Comparison of ENCODE assay signal across 9 cellular contexts in genomic region chr13:52739468-52740071, GRCh38. TPM values are rescaled to one million over a fixed set of nuclear protein-coding genes. Genes with fewer than 3 reads are reported as not detected.
DNase-seq lines count a peak whose midpoint lies in the region; ATAC-seq, FAIRE-seq and TF ChIP-seq lines count a peak whose summit lies in the region.
"Had no signal": no experiment of that assay in that cellular context is flagged by ENCODE, and none has a peak within 500 bp of the region (broad histone marks: within the 10 kb centered on the region; RNA-seq: fewer than 3 reads in every experiment).

Gene CNMD (minus strand): TSS chr13:52739820. CDS start chr13:52739701, 119 bp downstream.

- no peaks in the 10 kb centered on the region for H3K36me3 ChIP-seq in IMR-90 (ENCODE audit: control insufficient read depth, insufficient read depth, low read length)
- H3K36me3 ChIP-seq in GM12878 (ENCODE audit: control insufficient read depth in 2 of 2, insufficient read depth in 2 of 2, low read length in 1 of 2), result no peaks in the 10 kb centered on the region
- H3K36me3 ChIP-seq in kidney (ENCODE audit: control insufficient read depth in 1 of 2, insufficient read depth in 2 of 2, low read length in 2 of 2), result no peaks in the 10 kb centered on the region

- H3K9me3 Mint-ChIP-seq in stimulated activated memory B cell treated with anti-CD40 and anti-IgM and Interleukin-4, amounts not matched to agents 10 μg/mL and 1 μg/mL and 100 μg/mL, for 72 hours, result peaks cover 6% of the 10 kb centered on the region

- H3K79me2 ChIP-seq in GM12878 (ENCODE audit: control insufficient read depth, insufficient read depth, low read length), result no peaks in the 10 kb centered on the region

- no peaks in the 10 kb centered on the region for H3K9me1 ChIP-seq in IMR-90 (ENCODE audit: insufficient read depth, low read length)

- H3K4me3 ChIP-seq in IMR-90 (ENCODE audit: insufficient read depth, low read depth, low read length) (peak within 1 kb of the TSS; percentile 23; the same call in 1 of the 2 replicates), GM12878 (no peak within 1 kb of the TSS), kidney (ENCODE audit: low read length in 2 of 2) (peak within 1 kb of the TSS; percentile 10 to 43)

- no peak for FAIRE-seq in GM12878 (lab: Jason Lieb, UNC)
- FAIRE-seq in kidney (lab: Jason Lieb, UNC), result no peak

- peaks cover 5% of the 10 kb centered on the region for H3K36me3 Mint-ChIP-seq in stimulated activated memory B cell treated with anti-CD40 and anti-IgM and Interleukin-4, amounts not matched to agents 10 μg/mL and 1 μg/mL and 100 μg/mL, for 72 hours

- peak within 1 kb of the TSS; percentile 45 for H3K4me3 Mint-ChIP-seq in stimulated activated memory B cell treated with anti-CD40 and anti-IgM and Interleukin-4, amounts not matched to agents 10 μg/mL and 1 μg/mL and 100 μg/mL, for 72 hours

- CTCF ChIA-PET in IMR-90 (lab: Yijun Ruan, JAX), result no interaction called here
- CTCF ChIA-PET in GM12878 (lab: Yijun Ruan, JAX), result interaction anchor here (0.7 to 10.0 kb wide), 6 partner anchors 13 to 76 kb away, joined by 3 to 78 read pairs (median 32); no protein-coding TSS in a partner anchor

- dilution Hi-C loops in IMR-90 (cut with HindIII; ENCODE audit: low sequenced_read_pairs, unreplicated experiment), result no loop called here

- H2BK5ac ChIP-seq in IMR-90 (ENCODE audit: low read depth, low read length, poor library complexity, severe bottlenecking), result no peak within 1 kb of the TSS

- H3K9ac ChIP-seq in IMR-90 (ENCODE audit: low read depth, low read length) (no peak within 1 kb of the TSS), GM12878 (ENCODE audit: control insufficient read depth, insufficient read depth, low read length) (no peak within 1 kb of the TSS), kidney (ENCODE audit: low read length in 2 of 2) (no peak within 1 kb of the TSS)

- POLR2A ChIA-PET in IMR-90 (lab: Charles Lee; ENCODE audit: unreplicated experiment) (no interaction called here), GM12878 (lab: Charles Lee) (interaction anchor here (1.4 kb wide), 1 partner anchor 74 kb away, joined by 3 read pairs; no protein-coding TSS in a partner anchor)

- no peak for DNase-seq in IMR-90
- no peak for DNase-seq in GM12878 (ENCODE audit: low read depth, low spot score)
- no peak for DNase-seq in kidney
- DNase-seq in cerebellar cortex (ENCODE audit: low spot score), result no peak
- DNase-seq in NCI-H345 (lab: John Stamatoyannopoulos, UW), result no peak
- DNase-seq: NCI-H524 treated with DMSO at 0.1 percent for 48 hours had no signal

- peak within 1 kb of the TSS; percentile 51; the same call in 1 of the 2 replicates for H3K23ac ChIP-seq in IMR-90 (ENCODE audit: low read depth, low read length)

- no peak within 1 kb of the TSS for H3K4ac ChIP-seq in IMR-90 (ENCODE audit: low read depth, low read length)

- H4K91ac ChIP-seq in IMR-90 (ENCODE audit: insufficient read depth, low read depth, low read length), result no peak within 1 kb of the TSS

- H3K18ac ChIP-seq in IMR-90 (ENCODE audit: low read depth, low read length), result no peak within 1 kb of the TSS

- SMC1A ChIA-PET in GM12878 (lab: Charles Lee; ENCODE audit: uncharacterized antibody, unreplicated experiment), result interaction anchor here (0.7 to 9.0 kb wide), 9 partner anchors 12 to 132 kb away, joined by 3 to 134 read pairs (median 7); no protein-coding TSS in a partner anchor

- BruUV-seq in IMR-90 (replicated peaks; lab: Mats Ljungman, UMichigan), result no TSS peak
- no TSS peak for BruUV-seq in GM12878 (replicated peaks; lab: Mats Ljungman, UMichigan)

- no peak within 1 kb of the TSS for H2BK120ac ChIP-seq in IMR-90 (ENCODE audit: low read depth, low read length)

- H3K14ac ChIP-seq in IMR-90 (replicated peaks; ENCODE audit: low read depth, low read length), result no peak within 1 kb of the TSS

- WGBS in IMR-90 (ENCODE audit: extremely low coverage in 2 of 2, insufficient read length in 1 of 2), 2 experiments, result 6% methylated on average over 9 of the region's 34 CpGs; no CpG with 5 or more reads in 1 of the 2 experiments
- 46% methylated on average over 34 of the region's 34 CpGs for WGBS in GM12878 (ENCODE audit: insufficient coverage, insufficient replicate concordance, low lambda C conversion rate, missing lambda C conversion rate)

- H4K20me1 ChIP-seq in IMR-90 (ENCODE audit: insufficient read depth, low read length) (no peaks in the 10 kb centered on the region), GM12878 (ENCODE audit: control insufficient read depth, insufficient read depth) (no peaks in the 10 kb centered on the region)

- no peaks in the 10 kb centered on the region for H3K79me1 ChIP-seq in IMR-90 (ENCODE audit: low read depth in 1 of 2, low read length in 2 of 2)

- H2AFZ ChIP-seq in IMR-90 (replicated peaks; ENCODE audit: low read length, poor library complexity) (peak within 1 kb of the TSS; percentile 85), GM12878 (ENCODE audit: control insufficient read depth, low read depth, low read length) (no peak within 1 kb of the TSS)

- H3K4me2 ChIP-seq in IMR-90 (ENCODE audit: low read depth, low read length) (peak within 1 kb of the TSS; percentile 77), GM12878 (ENCODE audit: control insufficient read depth, insufficient read depth) (peak within 1 kb of the TSS; percentile 48; the same call in 1 of the 2 replicates)

- H3K27ac ChIP-seq in IMR-90 (ENCODE audit: insufficient read depth, low read length) (no peak within 1 kb of the TSS), GM12878 (ENCODE audit: control insufficient read depth, insufficient read depth) (no peak within 1 kb of the TSS), kidney (ENCODE audit: low read depth in 2 of 2, low read length in 2 of 2) (no peak within 1 kb of the TSS)
- H3K27ac ChIP-seq: VCaP had no signal

- peaks cover 7% of the 10 kb centered on the region for H3K4me1 Mint-ChIP-seq in stimulated activated memory B cell treated with anti-CD40 and anti-IgM and Interleukin-4, amounts not matched to agents 10 μg/mL and 1 μg/mL and 100 μg/mL, for 72 hours

- H3K56ac ChIP-seq in IMR-90 (ENCODE audit: extremely low read depth, insufficient read depth, low read length), result no peak within 1 kb of the TSS

- H4K5ac ChIP-seq in IMR-90 (ENCODE audit: low read depth, low read length), result no peak within 1 kb of the TSS

- intact Hi-C loops in IMR-90 (cut with micrococcal nuclease) (no loop called here), GM12878 (cut with micrococcal nuclease; ENCODE audit: unreplicated experiment) (loop anchor here (2.0 to 5.0 kb wide), 2 partner anchors 68 to 75 kb away; no protein-coding TSS in a partner anchor), kidney (cut with DNase I) (no loop called here)

- no peak within 1 kb of the TSS for H3K27ac Mint-ChIP-seq in stimulated activated memory B cell treated with anti-CD40 and anti-IgM and Interleukin-4, amounts not matched to agents 10 μg/mL and 1 μg/mL and 100 μg/mL, for 72 hours

- no peaks in the 10 kb centered on the region for H3K9me3 ChIP-seq in IMR-90 (ENCODE audit: control insufficient read depth, insufficient read depth, low read length)
- H3K9me3 ChIP-seq in GM12878 (replicated peaks; ENCODE audit: control insufficient read depth, insufficient read depth, low read length), result no peaks in the 10 kb centered on the region
- H3K9me3 ChIP-seq in kidney (ENCODE audit: control insufficient read depth in 1 of 2, low read length in 2 of 2), result peaks cover 0 to 4% of the 10 kb centered on the region in 2 donors

- no peak for TF ChIP-seq POLR2A in IMR-90 (IDR thresholded peaks at IDR 0.05; ENCODE audit: low read depth, low read length)
- TF ChIP-seq POLR2A in GM12878 (IDR thresholded peaks at IDR 0.05; ENCODE audit: low read depth, low read length), result no peak

- RAD21 ChIA-PET in GM12878 (lab: Charles Lee; ENCODE audit: unreplicated experiment), result interaction anchor here (1.4 to 3.4 kb wide), 4 partner anchors 13 to 74 kb away, joined by 9 to 46 read pairs (median 12); no protein-coding TSS in a partner anchor

- H2AK9ac ChIP-seq in IMR-90 (replicated peaks; ENCODE audit: low read depth, low read length, poor library complexity), result no peak within 1 kb of the TSS

- no peak within 1 kb of the TSS for H2AK5ac ChIP-seq in IMR-90 (ENCODE audit: low read depth, low read length)

- H3K4me1 ChIP-seq in IMR-90 (ENCODE audit: control insufficient read depth, insufficient read depth, low read length) (no peaks in the 10 kb centered on the region; the same call in 1 of the 2 replicates), GM12878 (ENCODE audit: control insufficient read depth, insufficient read depth, low read length) (no peaks in the 10 kb centered on the region; the same call in 1 of the 2 replicates), kidney (ENCODE audit: control insufficient read depth in 1 of 2, insufficient read depth in 1 of 2, low read depth in 1 of 2, low read length in 2 of 2) (peaks cover 0 to 4% of the 10 kb centered on the region in 2 donors)

- TF ChIP-seq RAD21 in IMR-90 (IDR thresholded peaks at IDR 0.05; ENCODE audit: low read length) (no peak), GM12878 (IDR thresholded peaks at IDR 0.05; ENCODE audit: insufficient read depth, low read depth, low read length) (no peak)

- in situ Hi-C loops in IMR-90 (cut with MboI; ENCODE audit: low sequenced_read_pairs) (no loop called here), GM12878 (cut with MboI) (no loop called here)

- H3K27me3 Mint-ChIP-seq in stimulated activated memory B cell treated with anti-CD40 and anti-IgM and Interleukin-4, amounts not matched to agents 10 μg/mL and 1 μg/mL and 100 μg/mL, for 72 hours, result peaks cover 50% of the 10 kb centered on the region

- TF ChIP-seq EP300 in GM12878 (IDR thresholded peaks at IDR 0.05; ENCODE audit: borderline replicate concordance in 1 of 2, control insufficient read depth in 1 of 2, low read depth in 2 of 2, low read length in 2 of 2), result no peak

- ATAC-seq in IMR-90 (ENCODE audit: low read depth), result no peak
- ATAC-seq in GM12878, result no peak
- peak; percentile 9 for ATAC-seq in stimulated activated memory B cell treated with anti-CD40 and anti-IgM and Interleukin-4, amounts not matched to agents 10 μg/mL and 1 μg/mL and 100 μg/mL, for 72 hours
- ATAC-seq in esophagus mucosa, result no peak

- no peak within 1 kb of the TSS for H2BK15ac ChIP-seq in IMR-90 (ENCODE audit: low read depth, low read length)

- no peak within 1 kb of the TSS for H2BK20ac ChIP-seq in IMR-90 (ENCODE audit: low read depth, low read length)

- no peak for TF ChIP-seq CTCF in IMR-90 (conservative IDR thresholded peaks at IDR 0.05; ENCODE audit: low read depth, low read length)
- no peak for TF ChIP-seq CTCF in GM12878 (IDR thresholded peaks at IDR 0.05 in 2 of 3, conservative IDR thresholded peaks at IDR 0.05 in 1 of 3; ENCODE audit: control insufficient read depth in 2 of 3, extremely low read depth in 1 of 3, insufficient read depth in 1 of 3, low read depth in 3 of 3, low read length in 3 of 3)
- no peak for TF ChIP-seq CTCF in kidney (IDR thresholded peaks at IDR 0.05; ENCODE audit: borderline replicate concordance, extremely low read depth, insufficient read depth)

- peaks cover 27% of the 10 kb centered on the region for H3K27me3 ChIP-seq in IMR-90 (ENCODE audit: control insufficient read depth, insufficient read depth, low read length)
- H3K27me3 ChIP-seq in GM12878 (replicated peaks in 1 of 2; ENCODE audit: control insufficient read depth in 2 of 2, insufficient read depth in 2 of 2, low read length in 1 of 2), result peaks cover 2 to 14% of the 10 kb centered on the region in 2 experiments; a peak in 3 of 4 replicates

- no peak within 1 kb of the TSS for H4K8ac ChIP-seq in IMR-90 (ENCODE audit: low read depth in 2 of 2, low read length in 2 of 2)

RNA-seq across cellular contexts. Expression of gene CNMD, which starts in this region (rescaled TPM):
- total RNA-seq in IMR-90 (2012; rRNA removed), result not detected in 2 replicates
- polyA plus RNA-seq in IMR-90 (2012; rRNA removed), result not detected in 2 replicates
- not detected in 2 replicates for polyA plus RNA-seq in IMR-90 (2012; cell fraction: cytosol; rRNA removed)
- not detected in 2 replicates for polyA plus RNA-seq in IMR-90 (2012; cell fraction: nucleus; rRNA removed; ENCODE audit: low replicate concordance)
- 0.56 and 1.2 TPM in 2 replicates for total RNA-seq in GM12878 (2013; cell fraction: nucleolus; rRNA removed)
- 0.73 and 1.2 TPM in 2 replicates for total RNA-seq in GM12878 (2014; rRNA removed)
- total RNA-seq in GM12878 (2014; rRNA removed; fragmentation: Illumina TruSeq; extraction: Trizol), result 0.64 and 0.76 TPM in 2 replicates
- total RNA-seq in GM12878 (2021), result 0.35 and 0.77 TPM in 2 replicates
- polyA plus RNA-seq in GM12878 (2011; ENCODE audit: low read depth), result not detected
- 0.65 and 0.73 TPM in 2 replicates for polyA plus RNA-seq in GM12878 (2011; rRNA removed)
- 0.45 and 0.48 TPM in 2 replicates for polyA plus RNA-seq in GM12878 (2011; cell fraction: cytosol; rRNA removed)
- polyA plus RNA-seq in GM12878 (2011; cell fraction: nucleus; rRNA removed), result 0.12 and 0.34 TPM in 2 replicates
- not detected in 2 replicates for polyA plus RNA-seq in GM12878 (2012)
- 0.69 and 1.2 TPM in 2 replicates for polyA plus RNA-seq in GM12878 (2014; fragmentation: Illumina TruSeq; extraction: Trizol)
- polyA plus RNA-seq in GM12878 (2014; fragmentation: Nextera tagmentation; extraction: Ambion mirVana), result under 1 TPM; 0.31 to 0.72 TPM
- polyA plus RNA-seq in GM12878 (2014; rRNA removed), result 1.6 and 1.7 TPM in 2 replicates
- under 1 TPM; 0.45 to 0.74 TPM for polyA plus RNA-seq in GM12878 (2016; fragmentation: Nextera tagmentation; extraction: Ambion mirVana)
- polyA minus RNA-seq in GM12878 (2011; rRNA and poly(A)+ RNA removed), result 0.31 TPM in 1 of 2 replicates, not detected in the other
- polyA minus RNA-seq in GM12878 (2011; cell fraction: cytosol; rRNA and poly(A)+ RNA removed), result 1.4 TPM in 1 of 2 replicates, not detected in the other
- not detected in 2 replicates for polyA minus RNA-seq in GM12878 (2011; cell fraction: nucleus; rRNA and poly(A)+ RNA removed)
- total RNA-seq in kidney, result not detected
- not detected for polyA plus RNA-seq in kidney (ENCODE audit: insufficient read depth, low read depth, low replicate concordance)
- total RNA-seq in esophagus mucosa, result not detected
